8 cellular contexts compared by ENCODE assay signal in the genomic region with DNA sequence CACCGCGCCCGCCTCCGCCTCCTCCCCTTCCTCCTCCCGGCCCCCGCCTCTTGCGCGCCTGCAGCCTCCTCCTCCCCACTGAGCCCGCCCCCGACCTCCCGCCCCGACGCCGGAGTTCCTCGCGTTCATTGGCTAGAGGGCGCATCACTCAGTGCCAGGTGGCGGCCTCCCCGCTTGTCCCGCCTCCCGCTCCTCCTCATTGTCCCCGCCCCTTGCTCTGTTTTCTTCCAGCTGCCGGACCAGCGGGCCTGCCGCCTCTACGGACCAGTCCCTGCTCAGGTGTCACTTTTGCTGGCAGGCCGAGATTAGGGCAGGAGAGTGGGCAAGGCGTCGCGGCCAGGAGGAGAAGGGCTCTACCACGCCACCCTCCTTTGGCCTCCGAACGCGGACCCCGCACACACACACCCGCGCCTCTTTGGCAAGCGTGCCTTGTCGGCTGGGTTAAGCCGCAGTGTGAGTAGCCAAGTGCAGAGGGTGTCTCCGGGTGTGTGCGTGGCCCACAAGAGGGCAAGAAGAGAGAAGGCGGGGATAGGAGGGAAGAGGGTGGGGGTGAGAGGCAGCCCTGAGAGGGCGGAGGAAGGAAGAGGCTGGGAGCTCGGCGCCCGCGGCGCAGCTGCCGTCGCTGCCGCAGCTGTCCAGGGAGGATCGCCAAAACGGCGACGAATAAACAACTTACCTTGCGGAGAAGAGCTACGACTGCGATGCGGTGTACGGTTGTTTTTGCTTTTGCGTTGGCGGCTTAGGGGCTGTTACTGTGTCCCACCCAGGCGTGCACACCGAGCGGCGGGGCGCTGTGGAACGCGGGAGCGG. TPM values are rescaled to one million over a fixed set of nuclear protein-coding genes. Genes with fewer than 3 reads are reported as not detected.
DNase-seq lines count a peak whose midpoint lies in the region; ATAC-seq and TF ChIP-seq lines count a peak whose summit lies in the region.

No MANE protein-coding gene starts in this region.

- ATAC-seq in HG02852 (IDR thresholded peaks at IDR 0.05; ENCODE audit: unreplicated experiment) (peak; percentile 79), heart right ventricle (peak; percentile 92 to 98 (median 97)), upper lobe of left lung (ENCODE audit: low FRiP score in 2 of 2) (peak; percentile 96 to 99)

- H3K9me3 ChIP-seq in adrenal gland (replicated peaks in 1 of 3) (no peaks in the 10 kb centered on the region), heart right ventricle (no peaks in the 10 kb centered on the region), upper lobe of left lung (no peaks in the 10 kb centered on the region)

- DNase-seq in GM13976 (ENCODE audit: low spot score) (peak; percentile 99), NCI-H1436 (lab: John Stamatoyannopoulos, UW) (peak; percentile 94), SW480 (ENCODE audit: low spot score) (peak; percentile 92), adrenal gland (peak; percentile 99 to 100 (median 99)), heart right ventricle (peak; percentile 99 to 100), posterior cingulate gyrus (peak; percentile 99 to 100 (median 100)), upper lobe of left lung (peak; percentile 99)

- no peak for TF ChIP-seq EP300 in upper lobe of left lung (IDR thresholded peaks at IDR 0.05)

- TF ChIP-seq POLR2A in adrenal gland (IDR thresholded peaks at IDR 0.05) (peak; percentile 75 to 89), upper lobe of left lung (IDR thresholded peaks at IDR 0.05) (peak; percentile 28 to 87 (median 68))

- in situ Hi-C loops in GM13976 (cut with MboI; ENCODE audit: low sequenced_read_pairs, unreplicated experiment) = no loop called here

- H3K4me3 ChIP-seq in adrenal gland (peak overlapping the region; percentile 58 to 92 (median 90)), heart right ventricle (peak overlapping the region; percentile 81 to 95 (median 92)), upper lobe of left lung (peak overlapping the region; percentile 67 to 98 (median 95))

- H3K4me1 ChIP-seq in adrenal gland (replicated peaks in 1 of 2) (peaks cover 5 to 28% of the 10 kb centered on the region in 2 donors), heart right ventricle (peaks cover 0 to 41% (median 26%) of the 10 kb centered on the region in 9 donors), upper lobe of left lung (peaks cover 20 to 31% (median 25%) of the 10 kb centered on the region in 4 donors)

- intact Hi-C loops in adrenal gland (cut with DNase I) = loop anchor here (5.0 to 10.0 kb wide), 3 partner anchors 73 to 163 kb away; no protein-coding TSS in a partner anchor
- intact Hi-C loops in heart right ventricle (cut with DNase I) = loop anchor here in 9 of 10 donors (2.0 to 10.0 kb wide), 16 partner anchors 40 to 387 kb away; no protein-coding TSS in a partner anchor
- intact Hi-C loops in posterior cingulate gyrus (cut with DNase I) = loop anchor here (5.0 to 10.0 kb wide), 2 partner anchors 160 to 233 kb away; no protein-coding TSS in a partner anchor

- H3K27ac ChIP-seq in adrenal gland (peak overlapping the region; percentile 91 to 98 (median 97)), heart right ventricle (peak overlapping the region; percentile 91 to 99 (median 96)), upper lobe of left lung (peak overlapping the region; percentile 95 to 99 (median 98))

- TF ChIP-seq CTCF in GM13976 (IDR thresholded peaks at IDR 0.05; ENCODE audit: borderline replicate concordance, control extremely low read depth, extremely low read depth, insufficient read depth, missing control alignments) (no peak), adrenal gland (IDR thresholded peaks at IDR 0.05) (peak in 4 of 6 experiments; percentile 30 to 34 (median 32)), heart right ventricle (IDR thresholded peaks at IDR 0.05) (peak in 2 of 9 donors; percentile 12 to 26), upper lobe of left lung (IDR thresholded peaks at IDR 0.05) (peak in 2 of 6 experiments; percentile 36 to 46)

- H3K27me3 ChIP-seq in adrenal gland = no peaks in the 10 kb centered on the region
- no peaks in the 10 kb centered on the region for H3K27me3 ChIP-seq in heart right ventricle
- H3K27me3 ChIP-seq in upper lobe of left lung = no peaks in the 10 kb centered on the region

- 0 to 1% (median 1%) methylated on average over 21 to 71 of the region's 71 CpGs for WGBS in adrenal gland, 4 donors
- WGBS in heart right ventricle, 2 donors = 1% methylated on average over 68 to 70 of the region's 71 CpGs
- WGBS in upper lobe of left lung, 2 donors = 1% methylated on average over 24 to 68 of the region's 71 CpGs

- H3K36me3 ChIP-seq in adrenal gland (replicated peaks in 1 of 2) (no peaks in the 10 kb centered on the region), heart right ventricle (no peaks in the 10 kb centered on the region), upper lobe of left lung (no peaks in the 10 kb centered on the region)

RNA-seq across cellular contexts. Expression of a gene that starts 0.4 kb away (rescaled TPM):
- total RNA-seq in adrenal gland = 100 to 1,000 TPM in 1 of 8 donors, 10 to 100 TPM in 7; 34.0 to 138 (median 49.8) TPM
- polyA plus RNA-seq in adrenal gland = 10 to 100 TPM; 13.8 to 44.5 (median 20.8) TPM
- total RNA-seq in heart right ventricle = 10 to 100 TPM; 15.2 to 30.8 (median 20.8) TPM
- polyA plus RNA-seq in heart right ventricle = 1 to 10 TPM; 8.1 to 9.2 TPM
- 10 to 100 TPM; 28.3 to 62.0 (median 50.0) TPM for total RNA-seq in upper lobe of left lung

Comparison
In these comparisons a context has a peak if more than half of its experiments do, and no peak if none do; other contexts are left out.
1. Peak in every context shown above with its lines: DNase-seq, ATAC-seq, H3K4me3 ChIP-seq and H3K27ac ChIP-seq.